In genomic region chr1:29703596-29703995, GRCh38 we compare ENCODE assay signal across 9 cellular contexts.
A peak's percentile ranks its signal among the peaks of the same experiment; 100 is the strongest.
DNase-seq lines count a peak whose midpoint lies in the region; ATAC-seq and TF ChIP-seq lines count a peak whose summit lies in the region.
"Had no signal": no experiment of that assay in that cellular context is flagged by ENCODE, and none has a peak within 500 bp of the region (broad histone marks: within the 10 kb centered on the region; RNA-seq: fewer than 3 reads in every experiment).

No MANE protein-coding gene starts in this region.

- H3K4me1 ChIP-seq in H9 (ENCODE audit: insufficient read depth, low read length) (no peaks in the 10 kb centered on the region), Peyer's patch (no peaks in the 10 kb centered on the region)

- H3K14ac ChIP-seq in H9 (ENCODE audit: insufficient read depth, low read length), result no peak overlapping the region; the same call in 1 of the 2 replicates

- H3K23me2 ChIP-seq in H9 (ENCODE audit: insufficient read length, low read depth, low read length, poor library complexity, severe bottlenecking), result no peaks in the 10 kb centered on the region

- H3K79me2 ChIP-seq in H9 (ENCODE audit: insufficient read depth, low read length), result no peaks in the 10 kb centered on the region

- H3K27ac ChIP-seq in H9 (ENCODE audit: insufficient read length, low read depth, low read length) (no peak overlapping the region), Peyer's patch (no peak overlapping the region)

- peaks cover 19 to 34% (median 28%) of the 10 kb centered on the region in 3 donors for H3K27me3 Mint-ChIP-seq in CD14-positive monocyte (ENCODE audit: low read depth in 3 of 3)
- peaks cover 12% of the 10 kb centered on the region for H3K27me3 Mint-ChIP-seq in H9 (ENCODE audit: low read depth)

- H4K8ac ChIP-seq in H9 (replicated peaks; ENCODE audit: insufficient read length, low read depth, low read length), result no peak overlapping the region

- no peaks in the 10 kb centered on the region for H3K27me3 ChIP-seq in H9 (ENCODE audit: insufficient read depth, low read length)
- no peaks in the 10 kb centered on the region for H3K27me3 ChIP-seq in Peyer's patch

- no peak overlapping the region for H2BK5ac ChIP-seq in H9 (ENCODE audit: insufficient read length, low read length)

- no peaks in the 10 kb centered on the region for H3K9me3 ChIP-seq in H9 (ENCODE audit: control insufficient read depth, low read depth, low read length)
- no peaks in the 10 kb centered on the region for H3K9me3 ChIP-seq in Peyer's patch

- H3K36me3 Mint-ChIP-seq in CD14-positive monocyte (no peaks in the 10 kb centered on the region), H9 (ENCODE audit: insufficient read depth in 1 of 3, low read depth in 3 of 3) (no peaks in the 10 kb centered on the region)

- intact Hi-C loops in CD14-positive monocyte (cut with micrococcal nuclease), result no loop called here

- no peak overlapping the region for H2AK5ac ChIP-seq in H9 (ENCODE audit: insufficient read length, low read length)

- H2BK120ac ChIP-seq in H9 (ENCODE audit: low read depth, low read length, poor library complexity, severe bottlenecking), result no peak overlapping the region

- TF ChIP-seq POLR2A in Peyer's patch (IDR thresholded peaks at IDR 0.05), result no peak

- no peak overlapping the region for H3K18ac ChIP-seq in H9 (ENCODE audit: insufficient read length, low read depth, low read length)

- no peak for DNase-seq in CD14-positive monocyte (ENCODE audit: low spot score)
- peak; percentile 68 for DNase-seq in H9
- DNase-seq in Peyer's patch, result peak in 1 of 3 donors; percentile 48
- DNase-seq in fibroblast of gingiva (ENCODE audit: low read depth), result peak; percentile 42
- DNase-seq in pons (ENCODE audit: low spot score), result peak; percentile 31

- no peaks in the 10 kb centered on the region for H3K36me3 ChIP-seq in Peyer's patch

- no peak overlapping the region for H3K4me3 ChIP-seq in Peyer's patch

- no peak overlapping the region for H3K9ac ChIP-seq in H9 (ENCODE audit: extremely low read depth, insufficient read length, low read length)

- no CpG with 5 or more reads among the region's 7 CpGs for WGBS in H9 (ENCODE audit: extremely low coverage, insufficient read length, low lambda C conversion rate)

- no peak overlapping the region for H3K23ac ChIP-seq in H9 (ENCODE audit: insufficient read length, low read depth, low read length)

- no peak overlapping the region for H3K4me2 ChIP-seq in H9 (ENCODE audit: insufficient read depth, insufficient read length, low read length)

- H3K79me1 ChIP-seq in H9 (ENCODE audit: insufficient read depth, low read depth, low read length, poor library complexity, severe bottlenecking), result no peaks in the 10 kb centered on the region

- H3K27ac Mint-ChIP-seq in CD14-positive monocyte, result no peak overlapping the region
- no peak overlapping the region for H3K27ac Mint-ChIP-seq in H9
- H3K27ac Mint-ChIP-seq: stimulated activated naive CD8-positive, alpha-beta T cell treated with anti-CD3 and anti-CD28 coated beads, Interleukin-15, Interleukin-2, amounts not matched to agents 100 ng/mL and 50 ng/mL, for 24 hours had no signal

- no peak for ATAC-seq in HG03457 (IDR thresholded peaks at IDR 0.05; ENCODE audit: unreplicated experiment)
- no peak for ATAC-seq in GM18858 (IDR thresholded peaks at IDR 0.05; ENCODE audit: unreplicated experiment)
- ATAC-seq in GM21423 (IDR thresholded peaks at IDR 0.05; ENCODE audit: unreplicated experiment), result no peak

- no peak overlapping the region for H3K4ac ChIP-seq in H9 (ENCODE audit: low read depth, low read length)

- H4K5ac ChIP-seq in H9 (ENCODE audit: insufficient read length, low read depth, low read length), result no peak overlapping the region

- H3K4me1 Mint-ChIP-seq in CD14-positive monocyte (peaks cover 11% of the 10 kb centered on the region), H9 (peaks cover 17 to 32% of the 10 kb centered on the region in 2 experiments)

- H3K4me3 Mint-ChIP-seq in CD14-positive monocyte (no peak overlapping the region), H9 (no peak overlapping the region)
- H3K4me3 Mint-ChIP-seq: stimulated activated naive CD8-positive, alpha-beta T cell treated with anti-CD3 and anti-CD28 coated beads, Interleukin-15, Interleukin-2, amounts not matched to agents 100 ng/mL and 50 ng/mL, for 24 hours had no signal

- no peak overlapping the region for H3K56ac ChIP-seq in H9 (ENCODE audit: insufficient read length, low read depth, low read length)

- H4K91ac ChIP-seq in H9 (ENCODE audit: insufficient read length, low read depth, low read length), result no peak overlapping the region

- no peaks in the 10 kb centered on the region for H4K20me1 ChIP-seq in H9 (ENCODE audit: control insufficient read depth, insufficient read depth, insufficient read length)

- TF ChIP-seq CTCF in CD14-positive monocyte (IDR thresholded peaks at IDR 0.05), result peak; percentile 76
- TF ChIP-seq CTCF in H9 (conservative IDR thresholded peaks at IDR 0.05), result peak; percentile 78
- TF ChIP-seq CTCF in Peyer's patch (IDR thresholded peaks at IDR 0.05), result peak in 5 of 6 experiments; percentile 10 to 57 (median 51)

- peaks cover 0 to 3% (median 0%) of the 10 kb centered on the region in 7 donors for H3K9me3 Mint-ChIP-seq in CD14-positive monocyte
- H3K9me3 Mint-ChIP-seq in H9, result no peaks in the 10 kb centered on the region; a peak in 1 of 5 replicates
- H3K9me3 Mint-ChIP-seq: stimulated activated naive CD8-positive, alpha-beta T cell treated with anti-CD3 and anti-CD28 coated beads, Interleukin-15, Interleukin-2, amounts not matched to agents 100 ng/mL and 50 ng/mL, for 24 hours had no signal

- no peak overlapping the region for H2BK12ac ChIP-seq in H9 (ENCODE audit: insufficient read length, low read depth, low read length)

- no peak overlapping the region for H2AFZ ChIP-seq in H9 (ENCODE audit: low read length)

- H2BK20ac ChIP-seq in H9 (ENCODE audit: low read depth, low read length, poor library complexity, severe bottlenecking), result no peak overlapping the region

- H3T11ph ChIP-seq in H9 (ENCODE audit: low read length), result no peak overlapping the region

- no peak overlapping the region for H2BK15ac ChIP-seq in H9 (ENCODE audit: low read depth, low read length)
